ENCODE assay signal across 8 cellular contexts in genomic region chr6:55490871-55491270, GRCh38.
"Had no signal": no experiment of that assay in that cellular context is flagged by ENCODE, and none has a peak within 500 bp of the region (broad histone marks: within the 10 kb centered on the region; RNA-seq: fewer than 3 reads in every experiment).

No MANE protein-coding gene starts in this region.

- H2AFZ ChIP-seq: GM23248 had no signal

- H3K9me3 ChIP-seq: HAP-1 had no signal

- ATAC-seq: HCT116 had no signal

- H3K9me3 Mint-ChIP-seq: HFFc6 had no signal

- H3K27ac Mint-ChIP-seq: HFFc6 had no signal

- DNase-seq: GM23248, GOT3, H7, HFFc6, IMR-90 had no signal

- H3K27ac ChIP-seq: GM23248, HL-60 had no signal

- H3K36me3 ChIP-seq: HAP-1 had no signal

- H3K9ac ChIP-seq: GM23248 had no signal

- H3K4me3 Mint-ChIP-seq: HFFc6 had no signal

- H3K4me3 ChIP-seq: GM23248, HAP-1 had no signal

- H3K4me1 ChIP-seq: HAP-1 had no signal
